Comparison of ENCODE assay signal across 8 cellular contexts in genomic region chr11:74492974-74493815, GRCh38. TPM values are rescaled to one million over a fixed set of nuclear protein-coding genes. Genes with fewer than 3 reads are reported as not detected.
A peak's percentile ranks its signal among the peaks of the same experiment; 100 is the strongest.
DNase-seq lines count a peak whose midpoint lies in the region; ATAC-seq and TF ChIP-seq lines count a peak whose summit lies in the region.

TSS of gene LIPT2 (minus strand) at chr11:74493724. CDS start at chr11:74493703, 21 bp downstream.

- no peaks in the 10 kb centered on the region for H4K20me1 ChIP-seq in PC-9 (ENCODE audit: insufficient read depth)

- peaks cover 23% of the 10 kb centered on the region for H3K4me1 ChIP-seq in PC-9 (replicated peaks; ENCODE audit: insufficient read depth)
- peaks cover 11 to 20% (median 14%) of the 10 kb centered on the region in 4 donors for H3K4me1 ChIP-seq in esophagus muscularis mucosa
- peaks cover 6% of the 10 kb centered on the region for H3K4me1 ChIP-seq in muscle layer of colon (ENCODE audit: insufficient read depth, low read length)

- H3K36me3 ChIP-seq in PC-9 (ENCODE audit: low read depth): peaks cover 4% of the 10 kb centered on the region; the same call in 1 of the 2 replicates
- no peaks in the 10 kb centered on the region for H3K36me3 ChIP-seq in esophagus muscularis mucosa
- no peaks in the 10 kb centered on the region for H3K36me3 ChIP-seq in muscle layer of colon (ENCODE audit: insufficient read depth, low read length)

- H3K36me3 Mint-ChIP-seq in activated T-cell treated with anti-CD3 and anti-CD28 coated beads, Interleukin-2, amount 50 U/mL, for 4 hours (ENCODE audit: insufficient read depth): peaks cover 7% of the 10 kb centered on the region

- peaks cover 27% of the 10 kb centered on the region for H3F3A ChIP-seq in PC-9 (ENCODE audit: insufficient read depth, low read depth)

- peak within 1 kb of the TSS; percentile 55 for H3K4me3 ChIP-seq in Jurkat, Clone E6-1 (ENCODE audit: low read length)
- peak within 1 kb of the TSS; percentile 70 for H3K4me3 ChIP-seq in PC-9
- H3K4me3 ChIP-seq in esophagus muscularis mucosa: peak within 1 kb of the TSS; percentile 84 to 99 (median 90)
- peak within 1 kb of the TSS; percentile 57 to 60 for H3K4me3 ChIP-seq in muscle layer of colon (ENCODE audit: low read depth in 1 of 2, low read length in 2 of 2)

- H3K4me3 Mint-ChIP-seq in activated T-cell treated with anti-CD3 and anti-CD28 coated beads, Interleukin-2, amount 50 U/mL, for 4 hours: peak within 1 kb of the TSS; percentile 83

- H3K27ac ChIP-seq in PC-9 (peak within 1 kb of the TSS; percentile 82), esophagus muscularis mucosa (replicated peaks in 1 of 4) (peak within 1 kb of the TSS; percentile 98 to 100 (median 99)), muscle layer of colon (ENCODE audit: low read depth, low read length) (peak within 1 kb of the TSS; percentile 84)

- 0% methylated on average over 7 of the region's 97 CpGs for WGBS in esophagus muscularis mucosa

- no peak for TF ChIP-seq EP300 in esophagus muscularis mucosa (IDR thresholded peaks at IDR 0.05)

- H3K27me3 ChIP-seq in PC-9 (ENCODE audit: insufficient read depth, low read depth) (no peaks in the 10 kb centered on the region), esophagus muscularis mucosa (no peaks in the 10 kb centered on the region), muscle layer of colon (ENCODE audit: control insufficient read depth in 1 of 2, insufficient read depth in 2 of 2, low read length in 2 of 2) (no peaks in the 10 kb centered on the region)

- POLR2A ChIA-PET in PC-9 (lab: Charles Lee; ENCODE audit: unreplicated experiment): interaction anchor here (0.5 to 2.0 kb wide), 24 partner anchors 12 to 1186 kb away, joined by 3 to 17 read pairs (median 4); partner anchors contain the start of genes PGM2L1 and POLD3

- H3K27me3 Mint-ChIP-seq in activated T-cell treated with anti-CD3 and anti-CD28 coated beads, Interleukin-2, amount 50 U/mL, for 4 hours (ENCODE audit: low read depth): no peaks in the 10 kb centered on the region

- H3K9me3 Mint-ChIP-seq in activated T-cell treated with anti-CD3 and anti-CD28 coated beads, Interleukin-2, amount 50 U/mL, for 4 hours: peaks cover 7% of the 10 kb centered on the region

- intact Hi-C loops in PC-9 (cut with micrococcal nuclease; ENCODE audit: unreplicated experiment) (loop anchor here (2.0 kb wide), 1 partner anchor 78 kb away; no protein-coding TSS in a partner anchor), esophagus muscularis mucosa (cut with DNase I) (loop anchor here (10.0 kb wide), 1 partner anchor 242 kb away; the partner anchor contains the start of gene CHRDL2)

- peaks cover 19% of the 10 kb centered on the region for H3K4me1 Mint-ChIP-seq in activated T-cell treated with anti-CD3 and anti-CD28 coated beads, Interleukin-2, amount 50 U/mL, for 4 hours (ENCODE audit: low read depth)

- peak; percentile 100 for DNase-seq in DMS53 (lab: John Stamatoyannopoulos, UW)
- DNase-seq in Jurkat, Clone E6-1 (ENCODE audit: low read depth, low spot score): peak; percentile 96
- DNase-seq in PC-9: peak; percentile 96 to 99
- peak; percentile 96 for DNase-seq in activated T-cell treated with anti-CD3 and anti-CD28 coated beads, Interleukin-2, amount 50 U/mL, for 4 hours
- peak; percentile 99 for DNase-seq in esophagus muscularis mucosa (ENCODE audit: extremely low spot score)
- peak; percentile 91 to 94 for DNase-seq in stimulated activated CD8-positive, alpha-beta memory T cell treated with anti-CD3 and anti-CD28 coated beads, Interleukin-7, amount 100 ng/mL, for 1 hour (ENCODE audit: low read depth in 2 of 2)

- no peaks in the 10 kb centered on the region for H3K79me2 ChIP-seq in PC-9 (ENCODE audit: low read depth)

- peak within 1 kb of the TSS; percentile 85 for H2AFZ ChIP-seq in PC-9

- CTCF ChIA-PET in PC-9 (lab: Charles Lee): interaction anchor here (0.5 to 2.2 kb wide), 5 partner anchors 10 to 1033 kb away, joined by 3 to 9 read pairs (median 4); no protein-coding TSS in a partner anchor

- peak within 1 kb of the TSS; percentile 94 for H3K4me2 ChIP-seq in PC-9

- BruUV-seq in PC-9 (replicated peaks; lab: Mats Ljungman, UMichigan): no TSS peak

- TF ChIP-seq CTCF in PC-9 (conservative IDR thresholded peaks at IDR 0.05) (no peak), esophagus muscularis mucosa (IDR thresholded peaks at IDR 0.05) (peak in 1 of 3 experiments; percentile 17)

- TF ChIP-seq POLR2A in esophagus muscularis mucosa (IDR thresholded peaks at IDR 0.05; ENCODE audit: low read depth): peak; percentile 37

- H3K9me3 ChIP-seq in PC-9 (ENCODE audit: insufficient read depth, low read depth): peaks cover 14% of the 10 kb centered on the region
- peaks cover 0 to 2% (median 0%) of the 10 kb centered on the region in 4 donors for H3K9me3 ChIP-seq in esophagus muscularis mucosa
- no peaks in the 10 kb centered on the region for H3K9me3 ChIP-seq in muscle layer of colon (ENCODE audit: low read length)

- H3K9ac ChIP-seq in muscle layer of colon (ENCODE audit: low read length): peak within 1 kb of the TSS; percentile 51

- no peaks in the 10 kb centered on the region for H3K9me2 ChIP-seq in PC-9 (ENCODE audit: insufficient read depth)

- peak; percentile 97 for ATAC-seq in GM21717 (IDR thresholded peaks at IDR 0.05; ENCODE audit: unreplicated experiment)
- ATAC-seq in activated T-cell treated with anti-CD3 and anti-CD28 coated beads, Interleukin-2, amount 50 U/mL, for 4 hours: peak; percentile 98 to 99

RNA-seq across cellular contexts. Expression of gene LIPT2, which starts in this region (rescaled TPM):
- polyA plus RNA-seq in Jurkat, Clone E6-1 (2012; ENCODE audit: insufficient read depth, insufficient read length): 5.5 TPM
- total RNA-seq in PC-9 (2021) (5.8 and 6.8 TPM in 2 replicates), esophagus muscularis mucosa (1 to 10 TPM; 2.2 to 6.7 (median 2.7) TPM)
- total RNA-seq in activated T-cell treated with anti-CD3 and anti-CD28 coated beads, Interleukin-2, amount 50 U/mL, for 4 hours: 1 to 10 TPM; 3.2 to 8.1 (median 5.5) TPM

Comparison
In these comparisons a context has a peak if more than half of its experiments do, and no peak if none do; other contexts are left out.
1. Peak in every context shown above with its lines: DNase-seq, ATAC-seq, H3K4me3 ChIP-seq and H3K27ac ChIP-seq.